Comparison of ENCODE assay signal across 17 cellular contexts in genomic region chr3:23435318-23435717, GRCh38.
DNase-seq lines count a peak whose midpoint lies in the region; ATAC-seq and TF ChIP-seq lines count a peak whose summit lies in the region.
"Had no signal": no experiment of that assay in that cellular context is flagged by ENCODE, and none has a peak within 500 bp of the region (broad histone marks: within the 10 kb centered on the region; RNA-seq: fewer than 3 reads in every experiment).

No MANE protein-coding gene starts in this region.

- H3K4me3 Mint-ChIP-seq in H9 = no peak overlapping the region
- H3K4me3 Mint-ChIP-seq: activated T-cell treated with anti-CD3 and anti-CD28 coated beads, Interleukin-2, amount 50 U/mL, for 4 hours; B cell had no signal

- no peak overlapping the region for H2BK12ac ChIP-seq in H9 (ENCODE audit: insufficient read length, low read depth, low read length)

- H3K23me2 ChIP-seq in H9 (ENCODE audit: insufficient read length, low read depth, low read length, poor library complexity, severe bottlenecking) = no peaks in the 10 kb centered on the region

- H3K27me3 Mint-ChIP-seq in H9 (ENCODE audit: low read depth) = no peaks in the 10 kb centered on the region
- H3K27me3 Mint-ChIP-seq: B cell had no signal

- no peaks in the 10 kb centered on the region for H3K27me3 ChIP-seq in H9 (ENCODE audit: insufficient read depth, low read length)
- H3K27me3 ChIP-seq: MG63 had no signal

- WGBS in H9 (ENCODE audit: extremely low coverage, insufficient read length, low lambda C conversion rate) = no CpG with 5 or more reads among the region's 2 CpGs

- H3K79me1 ChIP-seq in H9 (ENCODE audit: insufficient read depth, low read depth, low read length, poor library complexity, severe bottlenecking) = peaks cover under 1% of the 10 kb centered on the region

- H2BK5ac ChIP-seq in H9 (ENCODE audit: insufficient read length, low read length) = no peak overlapping the region

- no peak overlapping the region for H3K9ac ChIP-seq in H9 (ENCODE audit: extremely low read depth, insufficient read length, low read length)
- H3K9ac ChIP-seq: GM23248 had no signal

- H3K14ac ChIP-seq in H9 (ENCODE audit: insufficient read depth, low read length) = no peak overlapping the region

- H3K23ac ChIP-seq in H9 (ENCODE audit: insufficient read length, low read depth, low read length) = no peak overlapping the region

- H3K4me2 ChIP-seq in H9 (ENCODE audit: insufficient read depth, insufficient read length, low read length) = no peak overlapping the region

- no peak overlapping the region for H3K27ac ChIP-seq in H9 (ENCODE audit: insufficient read length, low read depth, low read length)
- H3K27ac ChIP-seq: GM23248 had no signal

- H2AK5ac ChIP-seq in H9 (ENCODE audit: insufficient read length, low read length) = no peak overlapping the region

- H2BK20ac ChIP-seq in H9 (ENCODE audit: low read depth, low read length, poor library complexity, severe bottlenecking) = no peak overlapping the region

- H3K36me3 Mint-ChIP-seq in H9 (ENCODE audit: insufficient read depth in 1 of 3, low read depth in 3 of 3) = no peaks in the 10 kb centered on the region

- H3K4me1 ChIP-seq in H9 (ENCODE audit: insufficient read depth, low read length) = peaks cover 8% of the 10 kb centered on the region; the same call in 1 of the 2 replicates

- no peak overlapping the region for H3K4ac ChIP-seq in H9 (ENCODE audit: low read depth, low read length)

- H4K8ac ChIP-seq in H9 (replicated peaks; ENCODE audit: insufficient read length, low read depth, low read length) = no peak overlapping the region

- H2BK15ac ChIP-seq in H9 (ENCODE audit: low read depth, low read length) = no peak overlapping the region

- no peaks in the 10 kb centered on the region for H3K9me3 ChIP-seq in H9 (ENCODE audit: control insufficient read depth, low read depth, low read length)
- H3K9me3 ChIP-seq: MG63 had no signal

- ATAC-seq in GM18867 (IDR thresholded peaks at IDR 0.05; ENCODE audit: unreplicated experiment) = no peak
- ATAC-seq: activated T-cell treated with anti-CD3 and anti-CD28 coated beads, Interleukin-2, amount 50 U/mL, for 4 hours had no signal

- H3K79me2 ChIP-seq in H9 (ENCODE audit: insufficient read depth, low read length) = no peaks in the 10 kb centered on the region; the same call in 1 of the 2 replicates

- H4K20me1 ChIP-seq in H9 (ENCODE audit: control insufficient read depth, insufficient read depth, insufficient read length) = no peaks in the 10 kb centered on the region

- peak; percentile 40 for DNase-seq in Daoy (ENCODE audit: low read depth)
- DNase-seq in H9 = peak; percentile 46
- peak; percentile 1 for DNase-seq in OCI-M1 (lab: John Stamatoyannopoulos, UW)
- peak; percentile 30 for DNase-seq in iPS-NIHi11 (ENCODE audit: low spot score)
- no peak for DNase-seq in D341Med (ENCODE audit: low spot score)
- no peak for DNase-seq in NCI-H1105 treated with DMSO at 0.1 percent for 48 hours (lab: John Stamatoyannopoulos, UW)
- DNase-seq: activated CD4-positive, alpha-beta T cell treated with anti-CD3 and anti-CD28 coated beads for 48 hours; activated T-cell treated with anti-CD3 and anti-CD28 coated beads, Interleukin-2, amount 50 U/mL, for 4 hours; cerebellar nuclear complex; DMS 273 treated with DMSO at 0.1 percent for 48 hours; GM23248; MG63; NCI-H2107; retina; T1000 had no signal

- no peak overlapping the region for H4K5ac ChIP-seq in H9 (ENCODE audit: insufficient read length, low read depth, low read length)

- H3K18ac ChIP-seq in H9 (ENCODE audit: insufficient read length, low read depth, low read length) = no peak overlapping the region

- H4K91ac ChIP-seq in H9 (ENCODE audit: insufficient read length, low read depth, low read length) = no peak overlapping the region

- no peak overlapping the region for H2AFZ ChIP-seq in H9 (ENCODE audit: low read length)
- H2AFZ ChIP-seq: GM23248 had no signal

- H3K4me1 Mint-ChIP-seq in H9 = peaks cover 32 to 44% of the 10 kb centered on the region in 2 experiments

- H3K9me3 Mint-ChIP-seq in H9 = no peaks in the 10 kb centered on the region
- H3K9me3 Mint-ChIP-seq: activated T-cell treated with anti-CD3 and anti-CD28 coated beads, Interleukin-2, amount 50 U/mL, for 4 hours had no signal

- no peak overlapping the region for H2BK120ac ChIP-seq in H9 (ENCODE audit: low read depth, low read length, poor library complexity, severe bottlenecking)

- peak overlapping the region in 1 of 3 experiments; percentile 42; a peak in 2 of 7 replicates for H3K27ac Mint-ChIP-seq in H9
- H3K27ac Mint-ChIP-seq: B cell had no signal

- TF ChIP-seq CTCF in H9 (conservative IDR thresholded peaks at IDR 0.05) = no peak

- no peak overlapping the region for H3K56ac ChIP-seq in H9 (ENCODE audit: insufficient read length, low read depth, low read length)

- no peak overlapping the region for H3T11ph ChIP-seq in H9 (ENCODE audit: low read length)

Comparison
In these comparisons a context has a peak if more than half of its experiments do, and no peak if none do; other contexts are left out.
1. DNase-seq: peak in Daoy (single experiment), H9 (single experiment), OCI-M1 (single experiment) and iPS-NIHi11 (single experiment); none in D341Med (single experiment) and NCI-H1105 treated with DMSO at 0.1 percent for 48 hours (single experiment).